In genomic region chr13:69331245-69331644, GRCh38 we compare ENCODE assay signal across 17 cellular contexts.
"Had no signal": no experiment of that assay in that cellular context is flagged by ENCODE, and none has a peak within 500 bp of the region (broad histone marks: within the 10 kb centered on the region; RNA-seq: fewer than 3 reads in every experiment).

No MANE protein-coding gene starts in this region.

- H3K9me3 ChIP-seq: colonic mucosa had no signal

- H3K4me1 ChIP-seq: colonic mucosa, foreskin keratinocyte had no signal

- DNase-seq: activated CD4-positive, alpha-beta T cell treated with anti-CD3 and anti-CD28 coated beads, Interleukin-2, amount 10 ng/mL, durations not matched to agents 24 days and 14 days; activated CD8-positive, alpha-beta T cell treated with anti-CD3 and anti-CD28 coated beads for 36 hours; activated naive CD4-positive, alpha-beta T cell treated with Interleukin-2 at 50 U/mL for 16 hours; activated naive CD8-positive, alpha-beta T cell treated with anti-CD3 and anti-CD28 coated beads, Interleukin-2, amount 10 ng/mL, durations not matched to agents 7 days and 5 days; activated T-cell treated with anti-CD3 and anti-CD28 coated beads, Interleukin-2, amount 50 U/mL, for 1 hour; brain microvascular endothelial cell; central memory CD4-positive, alpha-beta T cell; colonic mucosa; endodermal cell; foreskin keratinocyte; kidney; occipital lobe; posterior cingulate gyrus; retina; stimulated activated naive B cell treated with anti-CD40 and anti-IgM and Interleukin-4, amounts not matched to agents 10 μg/mL and 1 μg/mL and 100 μg/mL, for 72 hours had no signal

- H3K4me3 ChIP-seq: colonic mucosa had no signal

- H3K27ac ChIP-seq: brain microvascular endothelial cell, colonic mucosa, epithelial cell of prostate, foreskin keratinocyte had no signal

- H3K36me3 ChIP-seq: brain microvascular endothelial cell, colonic mucosa had no signal

- H3K27me3 ChIP-seq: brain microvascular endothelial cell, colonic mucosa, foreskin keratinocyte had no signal

- ATAC-seq: activated CD8-positive, alpha-beta T cell treated with anti-CD3 and anti-CD28 coated beads for 36 hours; foreskin keratinocyte; left lobe of liver; stimulated activated naive B cell treated with anti-CD40 and anti-IgM and Interleukin-4, amounts not matched to agents 10 μg/mL and 1 μg/mL and 100 μg/mL, for 72 hours had no signal
